8 cellular contexts compared by ENCODE assay signal in genomic region chrX:155263854-155264628, GRCh38. TPM values are rescaled to one million over a fixed set of nuclear protein-coding genes. Genes with fewer than 3 reads are reported as not detected.
A peak's percentile ranks its signal among the peaks of the same experiment; 100 is the strongest.
DNase-seq lines count a peak whose midpoint lies in the region; ATAC-seq and TF ChIP-seq lines count a peak whose summit lies in the region.

Gene RAB39B (minus strand): TSS chrX:155264491. CDS start chrX:155264288, 203 bp downstream.

- peak; percentile 95 for ATAC-seq in foreskin keratinocyte

- peak within 1 kb of the TSS; percentile 45 to 53 (median 48) for H3K4me3 ChIP-seq in Peyer's patch
- H3K4me3 ChIP-seq in neutrophil (ENCODE audit: low read depth in 1 of 2, low read length in 1 of 2), result peak within 1 kb of the TSS; percentile 51 to 65
- peak within 1 kb of the TSS in 3 of 5 donors; percentile 32 to 58 (median 55) for H3K4me3 ChIP-seq in subcutaneous abdominal adipose tissue (ENCODE audit: low read depth in 1 of 5, low read length in 5 of 5)

- peak within 1 kb of the TSS; percentile 44 for H3K4me3 Mint-ChIP-seq in Calu3 (ENCODE audit: low read depth, unreplicated experiment)

- TF ChIP-seq POLR2A in Peyer's patch (IDR thresholded peaks at IDR 0.05), result no peak

- H3K36me3 ChIP-seq in Peyer's patch, result no peaks in the 10 kb centered on the region
- no peaks in the 10 kb centered on the region for H3K36me3 ChIP-seq in neutrophil
- H3K36me3 ChIP-seq in subcutaneous abdominal adipose tissue (ENCODE audit: control insufficient read depth in 5 of 5, insufficient read depth in 5 of 5, low read length in 5 of 5), result no peaks in the 10 kb centered on the region

- H3K27ac Mint-ChIP-seq in Calu3 (ENCODE audit: unreplicated experiment), result no peak within 1 kb of the TSS

- TF ChIP-seq CTCF in Calu3 (IDR thresholded peaks at IDR 0.05; ENCODE audit: unreplicated experiment) (no peak), GM20000 (IDR thresholded peaks at IDR 0.05; ENCODE audit: extremely low read depth, missing control alignments) (peak; percentile 3), Peyer's patch (IDR thresholded peaks at IDR 0.05) (no peak), foreskin keratinocyte (conservative IDR thresholded peaks at IDR 0.05) (no peak), neutrophil (IDR thresholded peaks at IDR 0.05) (no peak)

- CTCF ChIA-PET in Calu3 (lab: Charles Lee), result no interaction called here

- no peaks in the 10 kb centered on the region for H3K36me3 Mint-ChIP-seq in Calu3 (ENCODE audit: insufficient read depth, unreplicated experiment)

- H3K9me3 Mint-ChIP-seq in Calu3 (ENCODE audit: low read depth, unreplicated experiment), result no peaks in the 10 kb centered on the region

- no peak within 1 kb of the TSS for H3K9ac ChIP-seq in subcutaneous abdominal adipose tissue (ENCODE audit: low read length in 5 of 5)

- DNase-seq in Calu3 (peak; percentile 52), GM20000 (ENCODE audit: low spot score) (peak; percentile 56), HT1080 (ENCODE audit: low read depth) (peak; percentile 61), Peyer's patch (peak; percentile 39 to 82 (median 72)), foreskin keratinocyte (peak; percentile 15 to 40)
- peak; percentile 62 for DNase-seq in activated T-helper 9 cell treated with anti-CD3 and anti-CD28 coated beads, Interleukin-2, amount 50 U/mL, for 16 hours (ENCODE audit: low read depth)

- no TSS peak for BruUV-seq in Calu3 (replicated peaks; lab: Mats Ljungman, UMichigan)

- H3K4me1 Mint-ChIP-seq in Calu3 (ENCODE audit: low read depth, unreplicated experiment), result no peaks in the 10 kb centered on the region

- H3K27me3 ChIP-seq in Peyer's patch (no peaks in the 10 kb centered on the region), foreskin keratinocyte (peaks cover 12% of the 10 kb centered on the region), neutrophil (no peaks in the 10 kb centered on the region), subcutaneous abdominal adipose tissue (ENCODE audit: control insufficient read depth in 5 of 5, insufficient read depth in 4 of 5, low read length in 5 of 5) (peaks cover 0 to 4% (median 4%) of the 10 kb centered on the region in 5 donors)

- no peaks in the 10 kb centered on the region for H3K9me3 ChIP-seq in Peyer's patch
- no peaks in the 10 kb centered on the region for H3K9me3 ChIP-seq in neutrophil
- H3K9me3 ChIP-seq in subcutaneous abdominal adipose tissue (ENCODE audit: control insufficient read depth in 5 of 5, low read length in 5 of 5), result peaks cover 0 to 4% (median 0%) of the 10 kb centered on the region in 5 donors

- H3K27ac ChIP-seq in Peyer's patch (peak within 1 kb of the TSS; percentile 35 to 84 (median 59)), foreskin keratinocyte (no peak within 1 kb of the TSS), neutrophil (peak within 1 kb of the TSS; percentile 70), subcutaneous abdominal adipose tissue (ENCODE audit: low read depth, low read length) (no peak within 1 kb of the TSS)

- intact Hi-C loops in Calu3 (cut with micrococcal nuclease; ENCODE audit: unreplicated experiment), result no loop called here

- peaks cover 28% of the 10 kb centered on the region for H3K27me3 Mint-ChIP-seq in Calu3 (ENCODE audit: unreplicated experiment)

- no peaks in the 10 kb centered on the region for H3K4me1 ChIP-seq in Peyer's patch
- H3K4me1 ChIP-seq in foreskin keratinocyte, result no peaks in the 10 kb centered on the region
- H3K4me1 ChIP-seq in neutrophil (ENCODE audit: control insufficient read depth in 1 of 2, insufficient read depth in 1 of 2, low read depth in 1 of 2, low read length in 1 of 2), result peaks cover 10 to 14% of the 10 kb centered on the region in 2 experiments
- peaks cover 0 to 6% (median 3%) of the 10 kb centered on the region in 5 donors for H3K4me1 ChIP-seq in subcutaneous abdominal adipose tissue (ENCODE audit: control insufficient read depth in 5 of 5, insufficient read depth in 5 of 5, low read length in 5 of 5)

RNA-seq across cellular contexts. Expression of gene RAB39B, which starts in this region (rescaled TPM):
- total RNA-seq in Calu3 (2022) (0.38 and 0.44 TPM in 2 replicates), Peyer's patch (1 to 10 TPM in 1 of 4 donors, under 1 TPM in 2, not detected in 1; 0.35 to 3.3 (median 0.80) TPM), foreskin keratinocyte (0.03 TPM in 1 of 2 replicates, not detected in the other)
- 0.50 and 0.85 TPM in 2 replicates for total RNA-seq in HT1080 (2014; rRNA removed; shearing (Covaris generic))
- 1.7 and 2.9 TPM in 2 replicates for polyA plus RNA-seq in HT1080 (2015; cell fraction: cytosol; rRNA removed)
- 0.85 and 1.0 TPM in 2 replicates for polyA plus RNA-seq in HT1080 (2015; cell fraction: nucleus; rRNA removed)
- 0.02 and 0.04 TPM in 2 replicates for polyA plus RNA-seq in foreskin keratinocyte

Comparison
In these comparisons a context has a peak if more than half of its experiments do, and no peak if none do; other contexts are left out.
1. Peak in DNase-seq in Calu3; RNA of the gene not detected or under 1 TPM.
2. Peak in DNase-seq and ATAC-seq in foreskin keratinocyte; RNA of the gene not detected or under 1 TPM.
3. H3K27ac ChIP-seq: peak in Peyer's patch (4 of 4) and neutrophil (single experiment); none in foreskin keratinocyte (single experiment) and subcutaneous abdominal adipose tissue (single experiment).
4. Peak in every context shown above with its lines, with median percentiles within 50 percentile points of each other: DNase-seq and H3K4me3 ChIP-seq.